ENCODE assay signal across 1 cellular context in genomic region chr9:133888048-133888778, GRCh38.
TF ChIP-seq lines count a peak whose summit lies in the region.

No MANE protein-coding gene starts in this region.

TF ChIP-seq in HepG2, 621 proteins besides CTCF, POLR2A, EP300 and RAD21 (continued from another document and continues in another):
- TF ChIP-seq BCL3 (CRISPR knock-in tag; IDR thresholded peaks at IDR 0.05) (no peak), PAXIP1 (CRISPR knock-in tag; conservative IDR thresholded peaks at IDR 0.05) (peak; percentile 92), ARID3A (IDR thresholded peaks at IDR 0.05; ENCODE audit: low read depth, low read length) (peak; percentile 9; the same call in 1 of the 2 replicates), ZFX (CRISPR knock-in tag; IDR thresholded peaks at IDR 0.05; ENCODE audit: low read depth) (peak; percentile 88), ZNF607 (CRISPR knock-in tag; IDR thresholded peaks at IDR 0.05; ENCODE audit: borderline replicate concordance) (peak; percentile 83; the same call in 1 of the 2 replicates), ZBTB14 (CRISPR knock-in tag; IDR thresholded peaks at IDR 0.05) (no peak), SIN3A (IDR thresholded peaks at IDR 0.05; ENCODE audit: borderline replicate concordance, low read depth, low read length) (peak; percentile 75; the same call in 1 of the 2 replicates), DRAP1 (CRISPR knock-in tag; IDR thresholded peaks at IDR 0.05) (0 out of 2 replicates have a peak, but pooled peaks have one; percentile 15), ZNF121 (CRISPR knock-in tag; IDR thresholded peaks at IDR 0.05) (peak; percentile 56; the same call in 1 of the 2 replicates), ZBTB26 (CRISPR knock-in tag; IDR thresholded peaks at IDR 0.05; ENCODE audit: borderline replicate concordance) (no peak), NR2F2 (IDR thresholded peaks at IDR 0.05; ENCODE audit: borderline replicate concordance, low read depth) (no peak), PHF8 (CRISPR knock-in tag; IDR thresholded peaks at IDR 0.05) (no peak; the same call in 1 of the 2 replicates), ATF7 (IDR thresholded peaks at IDR 0.05) (no peak), ATF7 (CRISPR knock-in tag; IDR thresholded peaks at IDR 0.05) (0 out of 2 replicates have a peak, but pooled peaks have one; percentile 38), ZNF501 (CRISPR knock-in tag; IDR thresholded peaks at IDR 0.05) (peak; percentile 60; the same call in 1 of the 2 replicates), CBX5 (CRISPR knock-in tag; IDR thresholded peaks at IDR 0.05; ENCODE audit: borderline replicate concordance) (no peak), ISX (CRISPR knock-in tag; conservative IDR thresholded peaks at IDR 0.05) (peak; percentile 54; the same call in 1 of the 2 replicates), SP5 (CRISPR knock-in tag; IDR thresholded peaks at IDR 0.05; ENCODE audit: borderline replicate concordance, low read depth) (peak; percentile 47; the same call in 1 of the 2 replicates), ZNF577 (CRISPR knock-in tag; IDR thresholded peaks at IDR 0.05; ENCODE audit: borderline replicate concordance, low read depth) (no peak), SOX5 (CRISPR knock-in tag; IDR thresholded peaks at IDR 0.05; ENCODE audit: borderline replicate concordance) (peak; percentile 84), ZBTB4 (CRISPR knock-in tag; IDR thresholded peaks at IDR 0.05; ENCODE audit: borderline replicate concordance) (peak; percentile 83), ARID5B (CRISPR knock-in tag; IDR thresholded peaks at IDR 0.05) (peak; percentile 73), SP4 (CRISPR knock-in tag; IDR thresholded peaks at IDR 0.05) (0 out of 2 replicates have a peak, but pooled peaks have one; percentile 46), ZNF879 (CRISPR knock-in tag; IDR thresholded peaks at IDR 0.05) (no peak), GPN1 (CRISPR knock-in tag; IDR thresholded peaks at IDR 0.05; ENCODE audit: borderline replicate concordance) (no peak), YEATS2 (CRISPR knock-in tag; IDR thresholded peaks at IDR 0.05; ENCODE audit: borderline replicate concordance) (peak; percentile 55; the same call in 1 of the 2 replicates), ZNF629 (CRISPR knock-in tag; conservative IDR thresholded peaks at IDR 0.05) (no peak), GTF2F1 (IDR thresholded peaks at IDR 0.05; ENCODE audit: low read length) (no peak), STAG1 (CRISPR knock-in tag; IDR thresholded peaks at IDR 0.05) (peak; percentile 12; the same call in 1 of the 2 replicates), ZBTB43 (CRISPR knock-in tag; conservative IDR thresholded peaks at IDR 0.05) (peak; percentile 96), ETV6 (CRISPR knock-in tag; conservative IDR thresholded peaks at IDR 0.05) (no peak), MEIS1 (CRISPR knock-in tag; IDR thresholded peaks at IDR 0.05; ENCODE audit: borderline replicate concordance) (peak; percentile 51; the same call in 1 of the 2 replicates), RFX1 (IDR thresholded peaks at IDR 0.05) (peak; percentile 72), HNF4A (CRISPR knock-in tag; IDR thresholded peaks at IDR 0.05) (peak; percentile 78)
